8 cellular contexts compared by ENCODE assay signal in the genomic region with DNA sequence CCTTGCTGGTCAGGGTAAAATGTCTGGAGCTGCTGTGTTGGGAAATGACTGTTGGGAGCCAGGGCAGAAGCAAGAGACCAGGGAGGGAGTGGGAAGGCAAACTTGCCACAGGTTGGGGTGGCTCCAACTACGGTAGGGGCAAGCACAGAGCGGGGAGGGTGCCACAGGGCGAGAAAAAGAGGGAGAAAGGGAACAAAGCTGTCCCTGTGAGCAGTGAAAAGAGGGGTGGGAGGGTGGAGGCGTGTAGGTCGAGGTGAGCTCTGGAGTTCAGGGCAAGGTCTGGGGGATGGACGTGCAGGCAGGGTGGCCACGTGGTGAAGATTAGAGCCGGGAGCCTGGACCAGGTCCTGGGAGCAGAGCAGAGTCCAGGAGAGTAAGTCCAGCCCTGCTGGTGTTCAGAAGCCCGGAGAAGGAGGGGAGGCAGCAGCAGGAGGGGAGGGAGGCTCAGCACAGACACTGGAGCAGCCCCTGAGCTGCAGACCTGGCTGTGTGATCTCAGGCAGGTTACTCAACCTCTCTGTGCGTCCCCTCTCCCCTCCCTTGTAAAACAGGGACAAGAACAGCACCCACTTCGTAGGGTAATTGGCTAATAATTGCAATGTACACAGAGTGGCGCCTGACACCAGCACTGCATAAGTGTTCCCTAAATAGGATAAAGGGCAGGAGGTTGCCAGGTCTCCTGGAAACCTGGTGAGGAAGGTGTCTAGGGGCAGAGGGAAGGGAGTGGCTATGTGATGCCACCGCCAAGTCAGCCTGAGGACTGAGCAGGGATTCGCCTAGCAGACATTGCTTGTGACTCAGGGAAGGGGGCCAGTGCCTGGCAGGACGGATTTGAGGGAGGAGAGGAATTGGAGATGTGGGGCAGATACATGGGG. TPM values are rescaled to one million over a fixed set of nuclear protein-coding genes. Genes with fewer than 3 reads are reported as not detected.
DNase-seq lines count a peak whose midpoint lies in the region; ATAC-seq and TF ChIP-seq lines count a peak whose summit lies in the region.
"Had no signal": no experiment of that assay in that cellular context is flagged by ENCODE, and none has a peak within 500 bp of the region (broad histone marks: within the 10 kb centered on the region; RNA-seq: fewer than 3 reads in every experiment).

No MANE protein-coding gene starts in this region.

- intact Hi-C loops in PC-3 (cut with micrococcal nuclease) (no loop called here), sigmoid colon (cut with DNase I) (loop anchor here (5.0 kb wide), 1 partner anchor 71 kb away; the partner anchor contains the start of gene CNN2)

- H4K20me1 ChIP-seq in GM23248 (ENCODE audit: insufficient read depth) (no peaks in the 10 kb centered on the region), PC-3 (ENCODE audit: low read length) (peaks cover 10% of the 10 kb centered on the region; the same call in 1 of the 2 replicates)

- BruUV-seq in PC-3 (replicated peaks; lab: Mats Ljungman, UMichigan) = no TSS peak

- peaks cover 38% of the 10 kb centered on the region for H3K4me1 ChIP-seq in GM23248 (ENCODE audit: insufficient read depth)
- peaks cover 48% of the 10 kb centered on the region for H3K4me1 ChIP-seq in PC-3 (ENCODE audit: insufficient read depth, low read length)
- H3K4me1 ChIP-seq in sigmoid colon = peaks cover 0 to 61% (median 51%) of the 10 kb centered on the region in 4 donors

- TF ChIP-seq CTCF in PC-3 (conservative IDR thresholded peaks at IDR 0.05; ENCODE audit: low read depth, low read length) (no peak), sigmoid colon (IDR thresholded peaks at IDR 0.05) (no peak), brain microvascular endothelial cell (IDR thresholded peaks at IDR 0.05; ENCODE audit: low read depth, low read length, missing control alignments) (no peak)

- H3K4me2 ChIP-seq in GM23248 (ENCODE audit: unreplicated experiment) (peak overlapping the region; percentile 72), PC-3 (ENCODE audit: low read length) (peak overlapping the region; percentile 73)

- ATAC-seq in PC-3 = peak; percentile 39

- POLR2A ChIA-PET in PC-3 (lab: Charles Lee; ENCODE audit: unreplicated experiment) = no interaction called here

- CTCF ChIA-PET in PC-3 (lab: Charles Lee) = interaction anchor here (0.7 kb wide), 1 partner anchor 100 kb away, joined by 3 read pairs; no protein-coding TSS in a partner anchor

- 25 to 30% methylated on average over 14 to 15 of the region's 15 CpGs for WGBS in GM23248 (ENCODE audit: low coverage in 1 of 2, low lambda C conversion rate in 2 of 2, missing lambda C conversion rate in 2 of 2), 2 experiments
- 19 to 63% methylated on average over 15 of the region's 15 CpGs for WGBS in sigmoid colon, 2 donors

- H3K79me2 ChIP-seq in GM23248 (ENCODE audit: insufficient read depth) = peaks cover 17% of the 10 kb centered on the region
- H3K79me2 ChIP-seq in PC-3 (ENCODE audit: low read length) = peaks cover 18% of the 10 kb centered on the region

- H3K4me3 ChIP-seq in GM23248 = no peak overlapping the region
- no peak overlapping the region for H3K4me3 ChIP-seq in PC-3 (ENCODE audit: low read length)
- no peak overlapping the region for H3K4me3 ChIP-seq in sigmoid colon
- no peak overlapping the region for H3K4me3 ChIP-seq in brain microvascular endothelial cell (ENCODE audit: low read depth, low read length)

- no peak for TF ChIP-seq POLR2A in sigmoid colon (IDR thresholded peaks at IDR 0.05)

- in situ Hi-C loops in GM23248 (cut with MboI) (no loop called here), brain microvascular endothelial cell (cut with HindIII; ENCODE audit: low pct_ligation_motif_present, low sequenced_read_pairs) (no loop called here)

- H3F3A ChIP-seq in GM23248 (ENCODE audit: insufficient read depth) (peaks cover 33% of the 10 kb centered on the region), PC-3 (ENCODE audit: low read length, unreplicated experiment) (peaks cover 4% of the 10 kb centered on the region)

- H3K36me3 ChIP-seq in GM23248 (ENCODE audit: low read depth) = no peaks in the 10 kb centered on the region
- H3K36me3 ChIP-seq in PC-3 (ENCODE audit: low read depth, low read length) = no peaks in the 10 kb centered on the region
- peaks cover 0 to 3% (median 0%) of the 10 kb centered on the region in 4 donors for H3K36me3 ChIP-seq in sigmoid colon
- peaks cover 4% of the 10 kb centered on the region for H3K36me3 ChIP-seq in brain microvascular endothelial cell (replicated peaks)

- TF ChIP-seq EP300 in sigmoid colon (IDR thresholded peaks at IDR 0.05) = no peak

- H3K27me3 ChIP-seq in GM23248 (replicated peaks; ENCODE audit: insufficient read depth) (no peaks in the 10 kb centered on the region), PC-3 (ENCODE audit: low read length) (no peaks in the 10 kb centered on the region), sigmoid colon (no peaks in the 10 kb centered on the region), brain microvascular endothelial cell (replicated peaks) (no peaks in the 10 kb centered on the region)

- H3K9ac ChIP-seq in GM23248 (peak overlapping the region; percentile 70; the same call in 1 of the 2 replicates), PC-3 (ENCODE audit: low read length) (peak overlapping the region; percentile 62; the same call in 1 of the 2 replicates)

- DNase-seq in GM23248 (peak; percentile 67), PC-3 (peak; percentile 85), fibroblast of gingiva (ENCODE audit: low read depth) (peak; percentile 27), sigmoid colon (no peak), NCI-H2171 treated with DMSO at 0.1 percent for 48 hours (lab: John Stamatoyannopoulos, UW) (no peak), SIG-M5 treated with dmso at 0.1 percent for 504 hours (lab: John Stamatoyannopoulos, UW; ENCODE audit: unreplicated experiment) (no peak), brain microvascular endothelial cell (no peak)
- DNase-seq: cortex of kidney had no signal

- H2AFZ ChIP-seq in GM23248 = no peak overlapping the region
- 0 out of 2 replicates have a peak overlapping the region, but pooled peaks have one; percentile 12 for H2AFZ ChIP-seq in PC-3 (ENCODE audit: low read length)

- H3K9me2 ChIP-seq in GM23248 (ENCODE audit: insufficient read depth) = no peaks in the 10 kb centered on the region
- no peaks in the 10 kb centered on the region for H3K9me2 ChIP-seq in PC-3 (replicated peaks; ENCODE audit: low read length)

- H3K27ac ChIP-seq in GM23248 (peak overlapping the region; percentile 87), PC-3 (ENCODE audit: low read length) (peak overlapping the region; percentile 93), sigmoid colon (peak overlapping the region; percentile 98 to 100 (median 100)), brain microvascular endothelial cell (no peak overlapping the region)

- H3K9me3 ChIP-seq in GM23248 (ENCODE audit: low read depth) (no peaks in the 10 kb centered on the region), PC-3 (ENCODE audit: low read length) (no peaks in the 10 kb centered on the region), sigmoid colon (no peaks in the 10 kb centered on the region)

RNA-seq across cellular contexts. Expression of gene POLR2E, which starts 3.2 kb away (rescaled TPM):
- 172 and 233 TPM in 2 replicates for total RNA-seq in GM23248 (2014; rRNA removed; shearing (Covaris generic))
- polyA plus RNA-seq in GM23248 (2016; fragmentation: Nextera tagmentation; extraction: Ambion mirVana) (336 and 347 TPM in 2 replicates), sigmoid colon (100 to 1,000 TPM; 124 to 175 (median 133) TPM)
- total RNA-seq in PC-3 (2014; rRNA removed) (335 and 375 TPM in 2 replicates), sigmoid colon (100 to 1,000 TPM in 2 of 4 donors, 10 to 100 TPM in 2; 82.0 to 203 (median 104) TPM)

RNA-seq across cellular contexts. Expression of gene GPX4, which starts 5.4 kb away (rescaled TPM):
- total RNA-seq in GM23248 (2014; rRNA removed; shearing (Covaris generic)) = 298 and 323 TPM in 2 replicates
- 601 and 607 TPM in 2 replicates for polyA plus RNA-seq in GM23248 (2016; fragmentation: Nextera tagmentation; extraction: Ambion mirVana)
- total RNA-seq in PC-3 (2014; rRNA removed) = 517 and 644 TPM in 2 replicates
- total RNA-seq in sigmoid colon = 100 to 1,000 TPM; 269 to 433 (median 371) TPM
- 100 to 1,000 TPM; 311 to 662 (median 643) TPM for polyA plus RNA-seq in sigmoid colon

RNA-seq across cellular contexts. Expression of gene ARHGAP45, which starts 31.4 kb away (rescaled TPM):
- 1.5 and 6.3 TPM in 2 replicates for total RNA-seq in GM23248 (2014; rRNA removed; shearing (Covaris generic))
- polyA plus RNA-seq in GM23248 (2016; fragmentation: Nextera tagmentation; extraction: Ambion mirVana) (3.2 and 3.5 TPM in 2 replicates), sigmoid colon (100 to 1,000 TPM in 1 of 3 donors, 10 to 100 TPM in 2; 38.6 to 103 (median 39.0) TPM)
- total RNA-seq in PC-3 (2014; rRNA removed) (45.3 and 68.4 TPM in 2 replicates), sigmoid colon (10 to 100 TPM; 12.8 to 21.6 (median 18.2) TPM)

RNA-seq across cellular contexts. Expression of gene ABCA7, which starts 58.5 kb away (rescaled TPM):
- 1.1 and 2.1 TPM in 2 replicates for total RNA-seq in GM23248 (2014; rRNA removed; shearing (Covaris generic))
- polyA plus RNA-seq in GM23248 (2016; fragmentation: Nextera tagmentation; extraction: Ambion mirVana) (1.7 and 2.6 TPM in 2 replicates), sigmoid colon (10 to 100 TPM in 1 of 3 donors, 1 to 10 TPM in 2; 1.8 to 25.1 (median 9.9) TPM)
- total RNA-seq in PC-3 (2014; rRNA removed) (27.3 and 31.3 TPM in 2 replicates), sigmoid colon (10 to 100 TPM in 2 of 4 donors, 1 to 10 TPM in 2; 3.8 to 20.5 (median 10.9) TPM)

Comparison
In these comparisons a context has a peak if more than half of its experiments do, and no peak if none do; other contexts are left out.
1. DNase-seq: peak in GM23248 (single experiment), PC-3 (single experiment) and fibroblast of gingiva (single experiment); none in sigmoid colon (single experiment), NCI-H2171 treated with DMSO at 0.1 percent for 48 hours (single experiment), SIG-M5 treated with dmso at 0.1 percent for 504 hours (single experiment) and brain microvascular endothelial cell (single experiment).